ENCODE assay signal across 19 cellular contexts in genomic region chr10:74460812-74461211, GRCh38.
DNase-seq lines count a peak whose midpoint lies in the region; ATAC-seq, FAIRE-seq and TF ChIP-seq lines count a peak whose summit lies in the region.
"Had no signal": no experiment of that assay in that cellular context is flagged by ENCODE, and none has a peak within 500 bp of the region (broad histone marks: within the 10 kb centered on the region; RNA-seq: fewer than 3 reads in every experiment).

No MANE protein-coding gene starts in this region.

- H3K9me3 ChIP-seq in A673 (ENCODE audit: low read depth, low read length, poor library complexity, severe bottlenecking) = no peaks in the 10 kb centered on the region
- H3K9me3 ChIP-seq in Loucy (ENCODE audit: insufficient read depth, low read depth, low read length) = no peaks in the 10 kb centered on the region
- no peaks in the 10 kb centered on the region for H3K9me3 ChIP-seq in endodermal cell (ENCODE audit: control insufficient read depth, low read length)
- H3K9me3 ChIP-seq in small intestine (ENCODE audit: control insufficient read depth, low read depth) = no peaks in the 10 kb centered on the region
- H3K9me3 ChIP-seq: lower lobe of right lung, uterus had no signal

- DNase-seq in A673 (ENCODE audit: low spot score) (peak; percentile 70), endodermal cell (no peak), kidney tubule cell (ENCODE audit: low spot score) (peak; percentile 16), small intestine (no peak)
- no peak for DNase-seq in naive thymus-derived CD8-positive, alpha-beta T cell
- no peak for DNase-seq in stimulated activated effector memory CD8-positive, alpha-beta T cell treated with anti-CD3 and anti-CD28 coated beads, Interleukin-12 subunit alpha, Interleukin-12 subunit beta, amount 100 ng/mL, for 72 hours (ENCODE audit: low spot score in 2 of 2)
- DNase-seq: 8988T; activated CD4-positive, CD25-positive, alpha-beta regulatory T cell treated with anti-CD3 and anti-CD28 coated beads, Interleukin-2, amount 50 U/mL, for 72 hours; activated naive CD4-positive, alpha-beta T cell treated with anti-CD3 and anti-CD28 coated beads, Interleukin-2, amount 50 U/mL, for 16 hours; caudate nucleus; lower lobe of right lung; NCI-H1105 treated with DMSO at 0.1 percent for 48 hours; NCI-H510A; T-helper 17 cell; uterus had no signal

- H3F3A ChIP-seq in Loucy (ENCODE audit: low read depth) = peaks cover 4% of the 10 kb centered on the region; the same call in 1 of the 2 replicates

- no peak for FAIRE-seq in small intestine (lab: Jason Lieb, UNC)

- H3K9ac ChIP-seq in Loucy (ENCODE audit: low read depth, low read length, poor library complexity, severe bottlenecking) = peak overlapping the region; percentile 48
- H3K9ac ChIP-seq in endodermal cell (ENCODE audit: extremely low read depth, low read length, poor library complexity, severe bottlenecking) = no peak overlapping the region

- H3K9me2 ChIP-seq in Loucy (replicated peaks; ENCODE audit: low read depth, low read length) = no peaks in the 10 kb centered on the region

- BruUV-seq in A673 (replicated peaks; lab: Mats Ljungman, UMichigan) = no TSS peak

- peak overlapping the region; percentile 75 for H2AFZ ChIP-seq in Loucy (ENCODE audit: low read length)

- 78 to 97% methylated on average over 1 of the region's 1 CpG for WGBS in endodermal cell (ENCODE audit: insufficient coverage in 1 of 2, insufficient read length in 1 of 2), 2 experiments
- WGBS in small intestine, 3 donors = 48 to 82% (median 78%) methylated on average over 1 of the region's 1 CpG

- H3K27ac Mint-ChIP-seq in endodermal cell = no peak overlapping the region
- no peak overlapping the region for H3K27ac Mint-ChIP-seq in naive thymus-derived CD8-positive, alpha-beta T cell
- H3K27ac Mint-ChIP-seq in stimulated activated effector memory CD8-positive, alpha-beta T cell treated with anti-CD3 and anti-CD28 coated beads, Interleukin-12 subunit alpha, Interleukin-12 subunit beta, amount 100 ng/mL, for 72 hours = no peak overlapping the region
- H3K27ac Mint-ChIP-seq: stimulated activated naive CD8-positive, alpha-beta T cell treated with anti-CD3 and anti-CD28 coated beads, Interleukin-15, Interleukin-2, amounts not matched to agents 100 ng/mL and 50 ng/mL, for 24 hours; T-helper 17 cell had no signal

- peaks cover 3% of the 10 kb centered on the region for H3K4me1 Mint-ChIP-seq in endodermal cell
- peaks cover 0 to 3% (median 1%) of the 10 kb centered on the region in 4 donors for H3K4me1 Mint-ChIP-seq in naive thymus-derived CD8-positive, alpha-beta T cell
- no peaks in the 10 kb centered on the region for H3K4me1 Mint-ChIP-seq in stimulated activated effector memory CD8-positive, alpha-beta T cell treated with anti-CD3 and anti-CD28 coated beads, Interleukin-12 subunit alpha, Interleukin-12 subunit beta, amount 100 ng/mL, for 72 hours

- H3K27me3 Mint-ChIP-seq in endodermal cell (ENCODE audit: insufficient read depth) = no peaks in the 10 kb centered on the region
- no peaks in the 10 kb centered on the region for H3K27me3 Mint-ChIP-seq in naive thymus-derived CD8-positive, alpha-beta T cell
- H3K27me3 Mint-ChIP-seq: stimulated activated naive CD8-positive, alpha-beta T cell treated with anti-CD3 and anti-CD28 coated beads, Interleukin-15, Interleukin-2, amounts not matched to agents 100 ng/mL and 50 ng/mL, for 24 hours; T-helper 17 cell had no signal

- peaks cover 7% of the 10 kb centered on the region for H3K36me3 Mint-ChIP-seq in endodermal cell (ENCODE audit: low read depth)
- H3K36me3 Mint-ChIP-seq in naive thymus-derived CD8-positive, alpha-beta T cell = peaks cover 4 to 14% (median 11%) of the 10 kb centered on the region in 3 donors
- no peaks in the 10 kb centered on the region for H3K36me3 Mint-ChIP-seq in stimulated activated effector memory CD8-positive, alpha-beta T cell treated with anti-CD3 and anti-CD28 coated beads, Interleukin-12 subunit alpha, Interleukin-12 subunit beta, amount 100 ng/mL, for 72 hours

- no peak for ATAC-seq in naive thymus-derived CD8-positive, alpha-beta T cell
- no peak for ATAC-seq in GM19035 (IDR thresholded peaks at IDR 0.05; ENCODE audit: unreplicated experiment)
- ATAC-seq in stimulated activated effector memory CD8-positive, alpha-beta T cell treated with anti-CD3 and anti-CD28 coated beads, Interleukin-12 subunit alpha, Interleukin-12 subunit beta, amount 100 ng/mL, for 72 hours = no peak
- ATAC-seq: lower lobe of right lung, T-helper 17 cell had no signal

- CTCF ChIA-PET in A673 (lab: Charles Lee) = interaction anchor here (1.0 kb wide), 1 partner anchor 365 kb away, joined by 3 read pairs; the partner anchor contains the start of gene KAT6B

- H3K4me2 ChIP-seq in Loucy (ENCODE audit: low read depth, low read length, poor library complexity, severe bottlenecking) = peak overlapping the region; percentile 49
- H3K4me2 ChIP-seq: smooth muscle cell had no signal

- H3K4me1 ChIP-seq in A673 (ENCODE audit: insufficient read depth, low read length, poor library complexity, severe bottlenecking) (peaks cover 21% of the 10 kb centered on the region), Loucy (ENCODE audit: insufficient read depth, low read length, poor library complexity, severe bottlenecking) (peaks cover 24% of the 10 kb centered on the region), endodermal cell (ENCODE audit: control insufficient read depth, insufficient read depth, low read length) (no peaks in the 10 kb centered on the region), small intestine (ENCODE audit: control insufficient read depth in 2 of 2, insufficient read depth in 1 of 2, low read depth in 1 of 2, low read length in 1 of 2) (no peaks in the 10 kb centered on the region)
- H3K4me1 ChIP-seq: lower lobe of right lung, uterus had no signal

- H3K27ac ChIP-seq in A673 (ENCODE audit: low read depth, low read length, poor library complexity, severe bottlenecking) = peak overlapping the region; percentile 62
- H3K27ac ChIP-seq in endodermal cell (ENCODE audit: low read depth, low read length) = peak overlapping the region; percentile 73
- no peak overlapping the region for H3K27ac ChIP-seq in small intestine (ENCODE audit: low read depth in 1 of 2, low read length in 1 of 2)
- H3K27ac ChIP-seq: lower lobe of right lung, uterus had no signal

- intact Hi-C loops in A673 (cut with micrococcal nuclease; ENCODE audit: unreplicated experiment) = no loop called here

- H3K4me3 Mint-ChIP-seq in endodermal cell = no peak overlapping the region
- H3K4me3 Mint-ChIP-seq in naive thymus-derived CD8-positive, alpha-beta T cell = no peak overlapping the region
- no peak overlapping the region for H3K4me3 Mint-ChIP-seq in stimulated activated effector memory CD8-positive, alpha-beta T cell treated with anti-CD3 and anti-CD28 coated beads, Interleukin-12 subunit alpha, Interleukin-12 subunit beta, amount 100 ng/mL, for 72 hours
- H3K4me3 Mint-ChIP-seq: stimulated activated naive CD8-positive, alpha-beta T cell treated with anti-CD3 and anti-CD28 coated beads, Interleukin-15, Interleukin-2, amounts not matched to agents 100 ng/mL and 50 ng/mL, for 24 hours; T-helper 17 cell had no signal

- H3K27me3 ChIP-seq in A673 (replicated peaks; ENCODE audit: insufficient read depth, low read depth, low read length, poor library complexity) (no peaks in the 10 kb centered on the region), Loucy (ENCODE audit: insufficient read depth, low read length, poor library complexity, severe bottlenecking) (no peaks in the 10 kb centered on the region), endodermal cell (ENCODE audit: control insufficient read depth, insufficient read depth, low read length, poor library complexity, severe bottlenecking) (no peaks in the 10 kb centered on the region), small intestine (ENCODE audit: control insufficient read depth in 2 of 2, insufficient read depth in 2 of 2, low read length in 2 of 2) (no peaks in the 10 kb centered on the region)
- H3K27me3 ChIP-seq: uterus had no signal

- H3K9me3 Mint-ChIP-seq in endodermal cell = peaks cover 17% of the 10 kb centered on the region
- peaks cover 0 to 18% (median 6%) of the 10 kb centered on the region in 9 donors for H3K9me3 Mint-ChIP-seq in naive thymus-derived CD8-positive, alpha-beta T cell
- H3K9me3 Mint-ChIP-seq in stimulated activated effector memory CD8-positive, alpha-beta T cell treated with anti-CD3 and anti-CD28 coated beads, Interleukin-12 subunit alpha, Interleukin-12 subunit beta, amount 100 ng/mL, for 72 hours = peaks cover 5% of the 10 kb centered on the region

- H3K36me3 ChIP-seq in A673 (ENCODE audit: insufficient read depth, low read length, poor library complexity, severe bottlenecking) (no peaks in the 10 kb centered on the region), Loucy (ENCODE audit: insufficient read depth, low read length) (no peaks in the 10 kb centered on the region), endodermal cell (ENCODE audit: control insufficient read depth, insufficient read depth, low read length) (no peaks in the 10 kb centered on the region), small intestine (ENCODE audit: control insufficient read depth in 2 of 2, insufficient read depth in 2 of 2, low read length in 2 of 2) (peaks cover 0 to 1% of the 10 kb centered on the region in 2 donors)
- H3K36me3 ChIP-seq: lower lobe of right lung, uterus had no signal

- H3K4me3 ChIP-seq in A673 (ENCODE audit: low read depth, low read length, poor library complexity, severe bottlenecking) (no peak overlapping the region), Loucy (ENCODE audit: low read length, poor library complexity, severe bottlenecking) (peak overlapping the region; percentile 12), endodermal cell (ENCODE audit: low read length) (no peak overlapping the region), small intestine (ENCODE audit: low read depth in 1 of 2, low read length in 2 of 2) (no peak overlapping the region)
- H3K4me3 ChIP-seq: lower lobe of right lung, smooth muscle cell, uterus had no signal

- POLR2A ChIA-PET in A673 (lab: Charles Lee; ENCODE audit: low non-redundant PET) = no interaction called here
- POLR2A ChIA-PET in naive thymus-derived CD8-positive, alpha-beta T cell (lab: Charles Lee) = no interaction called here

- H3K79me2 ChIP-seq in Loucy (ENCODE audit: insufficient read depth, low read length) = no peaks in the 10 kb centered on the region

- H4K20me1 ChIP-seq in Loucy (ENCODE audit: insufficient read depth, low read length, poor library complexity, severe bottlenecking) = no peaks in the 10 kb centered on the region

- TF ChIP-seq CTCF in A673 (conservative IDR thresholded peaks at IDR 0.05; ENCODE audit: low read depth, low read length) = no peak
- no peak for TF ChIP-seq CTCF in Loucy (conservative IDR thresholded peaks at IDR 0.05; ENCODE audit: low read length)
- no peak for TF ChIP-seq CTCF in endodermal cell (conservative IDR thresholded peaks at IDR 0.05)

Comparison
In these comparisons a context has a peak if more than half of its experiments do, and no peak if none do; other contexts are left out.
1. DNase-seq: peak in A673 (single experiment) and kidney tubule cell (single experiment); none in endodermal cell (single experiment), small intestine (single experiment), naive thymus-derived CD8-positive, alpha-beta T cell (0 of 10) and stimulated activated effector memory CD8-positive, alpha-beta T cell treated with anti-CD3 and anti-CD28 coated beads, Interleukin-12 subunit alpha, Interleukin-12 subunit beta, amount 100 ng/mL, for 72 hours (0 of 2).
2. H3K27ac ChIP-seq: peak in A673 (single experiment) and endodermal cell (single experiment); none in small intestine (0 of 2).